ENCODE assay signal across 8 cellular contexts in the genomic region with DNA sequence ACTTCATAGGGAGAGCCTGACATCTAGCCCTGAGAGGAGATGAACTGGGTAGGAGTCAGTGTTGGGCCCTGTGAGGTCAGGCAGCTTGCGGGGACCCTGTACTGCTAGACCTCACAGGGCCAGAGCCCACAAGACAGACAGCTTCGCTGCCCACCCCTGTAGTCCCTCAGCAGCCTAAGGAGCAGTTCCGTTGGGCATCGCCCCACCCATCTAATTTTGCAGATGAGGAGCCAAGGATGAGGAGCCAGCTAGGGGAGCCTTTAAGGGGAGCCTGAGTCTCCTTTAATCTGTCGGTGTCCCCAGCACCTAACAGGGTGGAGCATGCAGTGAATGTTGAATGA. TPM values are rescaled to one million over a fixed set of nuclear protein-coding genes. Genes with fewer than 3 reads are reported as not detected.
DNase-seq lines count a peak whose midpoint lies in the region; ATAC-seq, FAIRE-seq and TF ChIP-seq lines count a peak whose summit lies in the region.

No MANE protein-coding gene starts in this region.

- peak overlapping the region; percentile 90 to 95 (median 94) for H3K4me3 Mint-ChIP-seq in CD8-positive, alpha-beta memory T cell
- peak overlapping the region; percentile 92 for H3K4me3 Mint-ChIP-seq in activated CD8-positive, alpha-beta T cell treated with anti-CD3 and anti-CD28 coated beads, Interleukin-2, amount 10 ng/mL, durations not matched to agents 7 days and 5 days

- H3K4me3 ChIP-seq in CD8-positive, alpha-beta memory T cell (ENCODE audit: low read length): peak overlapping the region; percentile 90
- H3K4me3 ChIP-seq in heart right ventricle: peak overlapping the region; percentile 54 to 94 (median 84)
- peak overlapping the region; percentile 68 for H3K4me3 ChIP-seq in skeletal muscle cell (ENCODE audit: low read depth, low read length)

- TF ChIP-seq CTCF in heart right ventricle (IDR thresholded peaks at IDR 0.05): no peak

- H3K27me3 Mint-ChIP-seq in CD8-positive, alpha-beta memory T cell: no peaks in the 10 kb centered on the region
- H3K27me3 Mint-ChIP-seq in activated CD8-positive, alpha-beta T cell treated with anti-CD3 and anti-CD28 coated beads, Interleukin-2, amount 10 ng/mL, durations not matched to agents 7 days and 5 days (ENCODE audit: low read depth): no peaks in the 10 kb centered on the region

- intact Hi-C loops in heart right ventricle (cut with DNase I): loop anchor here in 5 of 10 donors (1.0 to 5.0 kb wide), 5 partner anchors 16 to 100 kb away; a partner anchor contains a TSS

- peaks cover 28 to 41% (median 30%) of the 10 kb centered on the region in 3 donors for H3K4me1 Mint-ChIP-seq in CD8-positive, alpha-beta memory T cell
- peaks cover 27% of the 10 kb centered on the region for H3K4me1 Mint-ChIP-seq in activated CD8-positive, alpha-beta T cell treated with anti-CD3 and anti-CD28 coated beads, Interleukin-2, amount 10 ng/mL, durations not matched to agents 7 days and 5 days (ENCODE audit: low read depth)

- no peak for TF ChIP-seq POLR2A in H54 (IDR thresholded peaks at IDR 0.05; ENCODE audit: low read depth, low read length)

- ATAC-seq in HG02588 (IDR thresholded peaks at IDR 0.05; ENCODE audit: unreplicated experiment) (peak; percentile 4), heart right ventricle (peak; percentile 3 to 47 (median 12)), GM21381 (IDR thresholded peaks at IDR 0.05; ENCODE audit: unreplicated experiment) (no peak)
- peak; percentile 16 for ATAC-seq in activated CD8-positive, alpha-beta T cell treated with anti-CD3 and anti-CD28 coated beads, Interleukin-2, amount 10 ng/mL, durations not matched to agents 7 days and 5 days

- H3K27ac ChIP-seq in CD8-positive, alpha-beta memory T cell (ENCODE audit: low read depth, low read length): peak overlapping the region; percentile 89
- peak overlapping the region; percentile 48 to 90 (median 88) for H3K27ac ChIP-seq in heart right ventricle

- H3K27ac Mint-ChIP-seq in CD8-positive, alpha-beta memory T cell: peak overlapping the region; percentile 84 to 99 (median 94)
- H3K27ac Mint-ChIP-seq in activated CD8-positive, alpha-beta T cell treated with anti-CD3 and anti-CD28 coated beads, Interleukin-2, amount 10 ng/mL, durations not matched to agents 7 days and 5 days: peak overlapping the region; percentile 94

- no peak for FAIRE-seq in H54 (lab: Jason Lieb, UNC)

- H3K36me3 Mint-ChIP-seq in CD8-positive, alpha-beta memory T cell: peaks cover 0 to 47% (median 3%) of the 10 kb centered on the region in 3 donors
- peaks cover 40% of the 10 kb centered on the region for H3K36me3 Mint-ChIP-seq in activated CD8-positive, alpha-beta T cell treated with anti-CD3 and anti-CD28 coated beads, Interleukin-2, amount 10 ng/mL, durations not matched to agents 7 days and 5 days (ENCODE audit: low read depth)

- peaks cover 26% of the 10 kb centered on the region for H3K4me1 ChIP-seq in CD8-positive, alpha-beta memory T cell (ENCODE audit: insufficient read depth, low read length)
- peaks cover 5 to 27% (median 23%) of the 10 kb centered on the region in 9 donors for H3K4me1 ChIP-seq in heart right ventricle

- no peaks in the 10 kb centered on the region for H3K27me3 ChIP-seq in CD8-positive, alpha-beta memory T cell (ENCODE audit: insufficient read depth, low read length, poor library complexity, severe bottlenecking)
- H3K27me3 ChIP-seq in heart right ventricle: no peaks in the 10 kb centered on the region

- no peak for DNase-seq in CD8-positive, alpha-beta memory T cell
- DNase-seq in activated CD8-positive, alpha-beta T cell treated with anti-CD3 and anti-CD28 coated beads, Interleukin-2, amount 10 ng/mL, durations not matched to agents 7 days and 5 days: peak; percentile 37
- DNase-seq in heart right ventricle: no peak
- DNase-seq in skeletal muscle cell (ENCODE audit: low read depth): no peak
- DNase-seq in H54 (ENCODE audit: insufficient read length, low spot score): no peak
- DNase-seq in iPS-NIHi11 (ENCODE audit: low spot score): no peak

- H3K36me3 ChIP-seq in CD8-positive, alpha-beta memory T cell (ENCODE audit: insufficient read depth, low read length): peaks cover 27% of the 10 kb centered on the region
- peaks cover 0 to 40% (median 28%) of the 10 kb centered on the region in 9 donors for H3K36me3 ChIP-seq in heart right ventricle

- whole genome bisulfite sequencing in heart right ventricle, 2 donors: 16 to 29% methylated on average over 5 of the region's 5 CpGs

- POLR2A ChIA-PET in CD8-positive, alpha-beta memory T cell (lab: Charles Lee): interaction anchor here (0.9 to 2.5 kb wide), 5 partner anchors 16 to 355 kb away, joined by 5 to 35 read pairs (median 7); a partner anchor contains a TSS
- POLR2A ChIA-PET in activated CD8-positive, alpha-beta T cell treated with anti-CD3 and anti-CD28 coated beads, Interleukin-2, amount 10 ng/mL, durations not matched to agents 7 days and 5 days (lab: Charles Lee): interaction anchor here (0.9 to 5.0 kb wide), 12 partner anchors 9 to 104 kb away, joined by 3 to 59 read pairs (median 4); a partner anchor contains a TSS

- CTCF ChIA-PET in CD8-positive, alpha-beta memory T cell (lab: Charles Lee): interaction anchor here (0.7 to 7.5 kb wide), 12 partner anchors 10 to 131 kb away, joined by 3 to 42 read pairs (median 6); a partner anchor contains a TSS
- CTCF ChIA-PET in activated CD8-positive, alpha-beta T cell treated with anti-CD3 and anti-CD28 coated beads, Interleukin-2, amount 10 ng/mL, durations not matched to agents 7 days and 5 days (lab: Charles Lee): interaction anchor here (1.1 to 3.6 kb wide), 8 partner anchors 12 to 97 kb away, joined by 3 to 51 read pairs (median 6); a partner anchor contains a TSS

- no peaks in the 10 kb centered on the region for H3K9me3 ChIP-seq in CD8-positive, alpha-beta memory T cell (ENCODE audit: low read length)
- no peaks in the 10 kb centered on the region for H3K9me3 ChIP-seq in heart right ventricle

- no peaks in the 10 kb centered on the region for H3K9me3 Mint-ChIP-seq in CD8-positive, alpha-beta memory T cell
- H3K9me3 Mint-ChIP-seq in activated CD8-positive, alpha-beta T cell treated with anti-CD3 and anti-CD28 coated beads, Interleukin-2, amount 10 ng/mL, durations not matched to agents 7 days and 5 days (ENCODE audit: insufficient read depth): no peaks in the 10 kb centered on the region

RNA-seq across cellular contexts. Expression of a gene that starts 0.8 kb away (rescaled TPM):
- total RNA-seq in CD8-positive, alpha-beta memory T cell: 100 to 1,000 TPM; 320 to 347 TPM
- polyA plus RNA-seq in CD8-positive, alpha-beta memory T cell: 146 TPM
- total RNA-seq in activated CD8-positive, alpha-beta T cell treated with anti-CD3 and anti-CD28 coated beads, Interleukin-2, amount 10 ng/mL, durations not matched to agents 7 days and 5 days: 100 to 1,000 TPM; 150 to 153 TPM
- 100 to 1,000 TPM; 193 to 250 (median 236) TPM for total RNA-seq in heart right ventricle
- polyA plus RNA-seq in heart right ventricle: 100 to 1,000 TPM; 286 to 362 TPM

RNA-seq across cellular contexts. Expression of a gene that starts 16.7 kb away (rescaled TPM):
- 10 to 100 TPM; 39.6 to 44.7 TPM for total RNA-seq in CD8-positive, alpha-beta memory T cell
- polyA plus RNA-seq in CD8-positive, alpha-beta memory T cell: 3.5 TPM
- total RNA-seq in activated CD8-positive, alpha-beta T cell treated with anti-CD3 and anti-CD28 coated beads, Interleukin-2, amount 10 ng/mL, durations not matched to agents 7 days and 5 days: 10 to 100 TPM; 47.8 to 52.2 TPM
- 10 to 100 TPM; 30.6 to 54.5 (median 36.6) TPM for total RNA-seq in heart right ventricle
- 10 to 100 TPM; 30.2 to 72.1 TPM for polyA plus RNA-seq in heart right ventricle

RNA-seq across cellular contexts. Expression of a gene that starts 24.1 kb away (rescaled TPM):
- 100 to 1,000 TPM; 266 to 267 TPM for total RNA-seq in CD8-positive, alpha-beta memory T cell
- polyA plus RNA-seq in CD8-positive, alpha-beta memory T cell: 31.0 TPM
- total RNA-seq in activated CD8-positive, alpha-beta T cell treated with anti-CD3 and anti-CD28 coated beads, Interleukin-2, amount 10 ng/mL, durations not matched to agents 7 days and 5 days: 100 to 1,000 TPM; 256 to 269 TPM
- total RNA-seq in heart right ventricle: 10 to 100 TPM; 37.4 to 66.2 (median 45.9) TPM
- 10 to 100 TPM; 36.0 to 99.9 TPM for polyA plus RNA-seq in heart right ventricle

RNA-seq across cellular contexts. Expression of a gene that starts 31.4 kb away (rescaled TPM):
- 1 to 10 TPM; 1.9 to 2.1 TPM for total RNA-seq in CD8-positive, alpha-beta memory T cell
- not detected for polyA plus RNA-seq in CD8-positive, alpha-beta memory T cell
- 1 to 10 TPM; 1.8 to 2.1 TPM for total RNA-seq in activated CD8-positive, alpha-beta T cell treated with anti-CD3 and anti-CD28 coated beads, Interleukin-2, amount 10 ng/mL, durations not matched to agents 7 days and 5 days
- total RNA-seq in heart right ventricle: 1 to 10 TPM in 1 of 10 donors, under 1 TPM in 9; 0.13 to 1.0 (median 0.23) TPM
- polyA plus RNA-seq in heart right ventricle: under 1 TPM; 0.13 to 0.44 TPM
